In genomic region chr20:24046905-24047304, GRCh38 we compare ENCODE assay signal across 21 cellular contexts. TPM values are rescaled to one million over a fixed set of nuclear protein-coding genes. Genes with fewer than 3 reads are reported as not detected.
DNase-seq lines count a peak whose midpoint lies in the region; ATAC-seq and TF ChIP-seq lines count a peak whose summit lies in the region.
"Had no signal": no experiment of that assay in that cellular context is flagged by ENCODE, and none has a peak within 500 bp of the region (broad histone marks: within the 10 kb centered on the region; RNA-seq: fewer than 3 reads in every experiment).

No MANE protein-coding gene starts in this region.

- intact Hi-C loops in activated CD4-positive, alpha-beta T cell treated with anti-CD3 and anti-CD28 coated beads for 36 hours (cut with DNase I, micrococcal nuclease): loop anchor here in 1 of 2 experiments (10.0 kb wide), 1 partner anchor 1118 kb away; no protein-coding TSS in a partner anchor
- intact Hi-C loops in CD4-positive, alpha-beta T cell (cut with DNase I, micrococcal nuclease): no loop called here
- intact Hi-C loops in activated T-helper 1 cell treated with anti-CD3 and anti-CD28 coated beads, Interleukin-12 subunit alpha, Interleukin-12 subunit beta, Interleukin-2, Interleukin-4 antibody, amounts not matched to agents 30 ng/mL and 10 ng/mL and 1 ng/mL, durations not matched to agents 14 hours and 24 hours and 36 hours (cut with micrococcal nuclease): loop anchor here (5.0 kb wide), 1 partner anchor 1150 kb away; the partner anchor contains the start of gene ENTPD6

- no peaks in the 10 kb centered on the region for H3K9me3 ChIP-seq in CD4-positive, alpha-beta T cell (ENCODE audit: control insufficient read depth, low read length)
- H3K9me3 ChIP-seq: Peyer's patch had no signal

- TF ChIP-seq CTCF in CD4-positive, alpha-beta T cell (IDR thresholded peaks at IDR 0.05): no peak
- no peak for TF ChIP-seq CTCF in fibroblast of pulmonary artery (IDR thresholded peaks at IDR 0.05; ENCODE audit: low read length, missing control alignments)

- H3K4me3 ChIP-seq in fibroblast of pulmonary artery (replicated peaks; ENCODE audit: low read depth, low read length): no peak overlapping the region
- H3K4me3 ChIP-seq: K562, Peyer's patch had no signal

- H3K27me3 Mint-ChIP-seq in activated CD4-positive, alpha-beta T cell treated with anti-CD3 and anti-CD28 coated beads for 36 hours: no peaks in the 10 kb centered on the region
- no peaks in the 10 kb centered on the region for H3K27me3 Mint-ChIP-seq in CD4-positive, alpha-beta T cell
- H3K27me3 Mint-ChIP-seq in activated T-helper 1 cell treated with anti-CD3 and anti-CD28 coated beads, Interleukin-12 subunit alpha, Interleukin-12 subunit beta, Interleukin-2, Interleukin-4 antibody, amounts not matched to agents 30 ng/mL and 10 ng/mL and 1 ng/mL, durations not matched to agents 14 hours and 24 hours and 36 hours (ENCODE audit: insufficient read depth): no peaks in the 10 kb centered on the region
- H3K27me3 Mint-ChIP-seq in activated T-helper 17 cell treated with anti-CD3 and anti-CD28 coated beads, Interleukin-2, amount 50 U/mL, for 72 hours: no peaks in the 10 kb centered on the region

- peak overlapping the region; percentile 27 for H3K27ac Mint-ChIP-seq in activated CD4-positive, alpha-beta T cell treated with anti-CD3 and anti-CD28 coated beads for 36 hours
- peak overlapping the region; percentile 90 for H3K27ac Mint-ChIP-seq in CD4-positive, alpha-beta T cell
- H3K27ac Mint-ChIP-seq in activated T-helper 1 cell treated with anti-CD3 and anti-CD28 coated beads, Interleukin-12 subunit alpha, Interleukin-12 subunit beta, Interleukin-2, Interleukin-4 antibody, amounts not matched to agents 30 ng/mL and 10 ng/mL and 1 ng/mL, durations not matched to agents 14 hours and 24 hours and 36 hours: peak overlapping the region; percentile 18
- no peak overlapping the region for H3K27ac Mint-ChIP-seq in activated T-helper 17 cell treated with anti-CD3 and anti-CD28 coated beads, Interleukin-2, amount 50 U/mL, for 72 hours
- H3K27ac Mint-ChIP-seq: CD14-positive monocyte had no signal

- POLR2A ChIA-PET in activated CD4-positive, alpha-beta T cell treated with anti-CD3 and anti-CD28 coated beads for 36 hours (lab: Charles Lee): no interaction called here
- POLR2A ChIA-PET in CD4-positive, alpha-beta T cell (lab: Charles Lee): interaction anchor here (3.4 kb wide), 1 partner anchor 20 kb away, joined by 29 read pairs; no protein-coding TSS in a partner anchor

- no peak for DNase-seq in activated CD4-positive, alpha-beta T cell treated with anti-CD3 and anti-CD28 coated beads for 36 hours
- DNase-seq in activated CD4-positive, alpha-beta T cell treated with anti-CD3 and anti-CD28 coated beads for 48 hours: no peak
- no peak for DNase-seq in CD4-positive, alpha-beta T cell
- DNase-seq in activated T-helper 1 cell treated with anti-CD3 and anti-CD28 coated beads, Interleukin-12 subunit alpha, Interleukin-12 subunit beta, Interleukin-2, Interleukin-4 antibody, amounts not matched to agents 30 ng/mL and 10 ng/mL and 1 ng/mL, durations not matched to agents 14 hours and 24 hours and 36 hours (ENCODE audit: low spot score): no peak
- peak; percentile 20 for DNase-seq in fibroblast of pulmonary artery (ENCODE audit: low read depth)
- no peak for DNase-seq in inferior parietal cortex (ENCODE audit: extremely low spot score)
- DNase-seq: 8988T; COR-L47; GF-D8; GOT3; NCI-H1105 treated with DMSO at 0.1 percent for 48 hours; NCI-H1694 treated with DMSO at 0.1 percent for 48 hours; NCI-H510A; NCI-H748 treated with DMSO at 0.1 percent for 48 hours; NK-92 treated with Interleukin-12 subunit alpha and Interleukin-12 subunit beta, amount 100 ng/mL, for 24 hours; Peyer's patch had no signal

- no peak overlapping the region for H3K4me3 Mint-ChIP-seq in activated CD4-positive, alpha-beta T cell treated with anti-CD3 and anti-CD28 coated beads for 36 hours
- no peak overlapping the region for H3K4me3 Mint-ChIP-seq in CD4-positive, alpha-beta T cell
- no peak overlapping the region for H3K4me3 Mint-ChIP-seq in activated T-helper 1 cell treated with anti-CD3 and anti-CD28 coated beads, Interleukin-12 subunit alpha, Interleukin-12 subunit beta, Interleukin-2, Interleukin-4 antibody, amounts not matched to agents 30 ng/mL and 10 ng/mL and 1 ng/mL, durations not matched to agents 14 hours and 24 hours and 36 hours
- H3K4me3 Mint-ChIP-seq in activated T-helper 17 cell treated with anti-CD3 and anti-CD28 coated beads, Interleukin-2, amount 50 U/mL, for 72 hours: no peak overlapping the region
- H3K4me3 Mint-ChIP-seq: CD14-positive monocyte had no signal

- H3K9me3 Mint-ChIP-seq in activated CD4-positive, alpha-beta T cell treated with anti-CD3 and anti-CD28 coated beads for 36 hours (ENCODE audit: low read depth): no peaks in the 10 kb centered on the region
- H3K9me3 Mint-ChIP-seq in CD4-positive, alpha-beta T cell: no peaks in the 10 kb centered on the region
- H3K9me3 Mint-ChIP-seq in activated T-helper 1 cell treated with anti-CD3 and anti-CD28 coated beads, Interleukin-12 subunit alpha, Interleukin-12 subunit beta, Interleukin-2, Interleukin-4 antibody, amounts not matched to agents 30 ng/mL and 10 ng/mL and 1 ng/mL, durations not matched to agents 14 hours and 24 hours and 36 hours: no peaks in the 10 kb centered on the region
- no peaks in the 10 kb centered on the region for H3K9me3 Mint-ChIP-seq in activated T-helper 17 cell treated with anti-CD3 and anti-CD28 coated beads, Interleukin-2, amount 50 U/mL, for 72 hours

- H3K36me3 Mint-ChIP-seq in activated CD4-positive, alpha-beta T cell treated with anti-CD3 and anti-CD28 coated beads for 36 hours (ENCODE audit: low read depth): no peaks in the 10 kb centered on the region
- no peaks in the 10 kb centered on the region for H3K36me3 Mint-ChIP-seq in CD4-positive, alpha-beta T cell (ENCODE audit: low read depth)
- no peaks in the 10 kb centered on the region for H3K36me3 Mint-ChIP-seq in activated T-helper 1 cell treated with anti-CD3 and anti-CD28 coated beads, Interleukin-12 subunit alpha, Interleukin-12 subunit beta, Interleukin-2, Interleukin-4 antibody, amounts not matched to agents 30 ng/mL and 10 ng/mL and 1 ng/mL, durations not matched to agents 14 hours and 24 hours and 36 hours (ENCODE audit: low read depth)
- H3K36me3 Mint-ChIP-seq in activated T-helper 17 cell treated with anti-CD3 and anti-CD28 coated beads, Interleukin-2, amount 50 U/mL, for 72 hours (ENCODE audit: low read depth): no peaks in the 10 kb centered on the region
- H3K36me3 Mint-ChIP-seq: CD14-positive monocyte had no signal

- no peak for ATAC-seq in activated CD4-positive, alpha-beta T cell treated with anti-CD3 and anti-CD28 coated beads for 36 hours
- no peak for ATAC-seq in CD4-positive, alpha-beta T cell (ENCODE audit: poor library complexity)
- no peak for ATAC-seq in HG02678 (IDR thresholded peaks at IDR 0.05; ENCODE audit: unreplicated experiment)
- no peak for ATAC-seq in activated T-helper 17 cell treated with anti-CD3 and anti-CD28 coated beads, Interleukin-2, amount 50 U/mL, for 72 hours (replicated peaks)
- ATAC-seq: K562, Right ventricle myocardium inferior had no signal

- peaks cover 61% of the 10 kb centered on the region for H3K4me1 Mint-ChIP-seq in activated CD4-positive, alpha-beta T cell treated with anti-CD3 and anti-CD28 coated beads for 36 hours
- H3K4me1 Mint-ChIP-seq in CD4-positive, alpha-beta T cell (ENCODE audit: low read depth): peaks cover 72% of the 10 kb centered on the region
- peaks cover 55% of the 10 kb centered on the region for H3K4me1 Mint-ChIP-seq in activated T-helper 1 cell treated with anti-CD3 and anti-CD28 coated beads, Interleukin-12 subunit alpha, Interleukin-12 subunit beta, Interleukin-2, Interleukin-4 antibody, amounts not matched to agents 30 ng/mL and 10 ng/mL and 1 ng/mL, durations not matched to agents 14 hours and 24 hours and 36 hours (ENCODE audit: low read depth)
- H3K4me1 Mint-ChIP-seq in activated T-helper 17 cell treated with anti-CD3 and anti-CD28 coated beads, Interleukin-2, amount 50 U/mL, for 72 hours: peaks cover 22% of the 10 kb centered on the region
- H3K4me1 Mint-ChIP-seq: CD14-positive monocyte had no signal

- CTCF ChIA-PET in activated CD4-positive, alpha-beta T cell treated with anti-CD3 and anti-CD28 coated beads for 36 hours (lab: Charles Lee): interaction anchor here (0.6 to 1.6 kb wide), 4 partner anchors 20 to 53 kb away, joined by 3 to 5 read pairs (median 4); no protein-coding TSS in a partner anchor
- CTCF ChIA-PET in CD4-positive, alpha-beta T cell (lab: Charles Lee): interaction anchor here (0.9 kb wide), 1 partner anchor 16 kb away, joined by 3 read pairs; no protein-coding TSS in a partner anchor

- no peak overlapping the region for H3K27ac ChIP-seq in CD4-positive, alpha-beta T cell (ENCODE audit: low read depth, low read length)
- H3K27ac ChIP-seq: Peyer's patch had no signal

- no peaks in the 10 kb centered on the region for H3K27me3 ChIP-seq in CD4-positive, alpha-beta T cell (ENCODE audit: control insufficient read depth, insufficient read depth, low read length)
- H3K27me3 ChIP-seq: Peyer's patch had no signal

RNA-seq across cellular contexts. Expression of gene GGTLC1, which starts 58.3 kb away (rescaled TPM):
- total RNA-seq in activated CD4-positive, alpha-beta T cell treated with anti-CD3 and anti-CD28 coated beads for 36 hours: not detected
- not detected for total RNA-seq in CD4-positive, alpha-beta T cell
- not detected in 2 replicates for total RNA-seq in activated T-helper 1 cell treated with anti-CD3 and anti-CD28 coated beads, Interleukin-12 subunit alpha, Interleukin-12 subunit beta, Interleukin-2, Interleukin-4 antibody, amounts not matched to agents 30 ng/mL and 10 ng/mL and 1 ng/mL, durations not matched to agents 14 hours and 24 hours and 36 hours
- not detected for total RNA-seq in activated T-helper 17 cell treated with anti-CD3 and anti-CD28 coated beads, Interleukin-2, amount 50 U/mL, for 72 hours
- total RNA-seq: K562, Peyer's patch, Right ventricle myocardium inferior had no signal
